ENCODE assay signal across 2 cellular contexts in the genomic region with DNA sequence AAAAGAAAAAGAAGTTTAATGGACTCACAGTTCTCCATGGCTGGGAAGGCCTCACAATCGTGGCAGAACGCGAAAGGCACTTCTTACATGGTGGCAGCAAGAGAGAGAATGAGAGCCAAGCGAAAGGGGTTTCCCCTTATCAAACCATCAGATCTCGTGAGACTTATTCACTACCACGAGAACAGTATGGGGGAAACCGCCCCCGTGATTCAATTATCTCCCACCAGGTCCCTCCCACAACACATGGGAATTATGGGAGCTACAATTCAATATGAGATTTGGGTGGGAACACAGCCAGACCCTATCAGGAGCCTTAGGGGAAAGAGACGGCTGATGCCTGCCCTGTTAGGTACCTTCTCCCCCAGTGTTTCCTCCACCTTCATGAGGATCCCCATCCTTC.
TF ChIP-seq lines count a peak whose summit lies in the region.

No MANE protein-coding gene starts in this region.

TF ChIP-seq in HEK293, 187 proteins besides CTCF, POLR2A, EP300 and RAD21:
- TF ChIP-seq, protein P1, sequence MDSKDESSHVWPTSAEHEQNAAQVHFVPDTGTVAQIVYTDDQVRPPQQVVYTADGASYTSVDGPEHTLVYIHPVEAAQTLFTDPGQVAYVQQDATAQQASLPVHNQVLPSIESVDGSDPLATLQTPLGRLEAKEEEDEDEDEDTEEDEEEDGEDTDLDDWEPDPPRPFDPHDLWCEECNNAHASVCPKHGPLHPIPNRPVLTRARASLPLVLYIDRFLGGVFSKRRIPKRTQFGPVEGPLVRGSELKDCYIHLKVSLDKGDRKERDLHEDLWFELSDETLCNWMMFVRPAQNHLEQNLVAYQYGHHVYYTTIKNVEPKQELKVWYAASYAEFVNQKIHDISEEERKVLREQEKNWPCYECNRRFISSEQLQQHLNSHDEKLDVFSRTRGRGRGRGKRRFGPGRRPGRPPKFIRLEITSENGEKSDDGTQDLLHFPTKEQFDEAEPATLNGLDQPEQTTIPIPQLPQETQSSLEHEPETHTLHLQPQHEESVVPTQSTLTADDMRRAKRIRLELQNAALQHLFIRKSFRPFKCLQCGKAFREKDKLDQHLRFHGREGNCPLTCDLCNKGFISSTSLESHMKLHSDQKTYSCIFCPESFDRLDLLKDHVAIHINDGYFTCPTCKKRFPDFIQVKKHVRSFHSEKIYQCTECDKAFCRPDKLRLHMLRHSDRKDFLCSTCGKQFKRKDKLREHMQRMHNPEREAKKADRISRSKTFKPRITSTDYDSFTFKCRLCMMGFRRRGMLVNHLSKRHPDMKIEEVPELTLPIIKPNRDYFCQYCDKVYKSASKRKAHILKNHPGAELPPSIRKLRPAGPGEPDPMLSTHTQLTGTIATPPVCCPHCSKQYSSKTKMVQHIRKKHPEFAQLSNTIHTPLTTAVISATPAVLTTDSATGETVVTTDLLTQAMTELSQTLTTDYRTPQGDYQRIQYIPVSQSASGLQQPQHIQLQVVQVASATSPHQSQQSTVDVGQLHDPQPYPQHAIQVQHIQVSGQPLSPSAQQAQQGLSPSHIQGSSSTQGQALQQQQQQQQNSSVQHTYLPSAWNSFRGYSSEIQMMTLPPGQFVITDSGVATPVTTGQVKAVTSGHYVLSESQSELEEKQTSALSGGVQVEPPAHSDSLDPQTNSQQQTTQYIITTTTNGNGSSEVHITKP (tag by site-specific recombination; IDR thresholded peaks at IDR 0.05), result 0 out of 2 replicates have a peak, but pooled peaks have one; percentile 24
- peak; percentile 82 for TF ChIP-seq ZFHX2 (tag by site-specific recombination; conservative IDR thresholded peaks at IDR 0.05)
- TF ChIP-seq EGR2 (tag by site-specific recombination; IDR thresholded peaks at IDR 0.05; ENCODE audit: low read depth), result peak; percentile 86

TF ChIP-seq in K562, 482 proteins besides CTCF, POLR2A, EP300 and RAD21:
- TF ChIP-seq CHD2 (IDR thresholded peaks at IDR 0.05; ENCODE audit: low read depth, low read length), result peak; percentile 17; the same call in 1 of the 2 replicates
